ENCODE assay signal across 15 cellular contexts in the genomic region with DNA sequence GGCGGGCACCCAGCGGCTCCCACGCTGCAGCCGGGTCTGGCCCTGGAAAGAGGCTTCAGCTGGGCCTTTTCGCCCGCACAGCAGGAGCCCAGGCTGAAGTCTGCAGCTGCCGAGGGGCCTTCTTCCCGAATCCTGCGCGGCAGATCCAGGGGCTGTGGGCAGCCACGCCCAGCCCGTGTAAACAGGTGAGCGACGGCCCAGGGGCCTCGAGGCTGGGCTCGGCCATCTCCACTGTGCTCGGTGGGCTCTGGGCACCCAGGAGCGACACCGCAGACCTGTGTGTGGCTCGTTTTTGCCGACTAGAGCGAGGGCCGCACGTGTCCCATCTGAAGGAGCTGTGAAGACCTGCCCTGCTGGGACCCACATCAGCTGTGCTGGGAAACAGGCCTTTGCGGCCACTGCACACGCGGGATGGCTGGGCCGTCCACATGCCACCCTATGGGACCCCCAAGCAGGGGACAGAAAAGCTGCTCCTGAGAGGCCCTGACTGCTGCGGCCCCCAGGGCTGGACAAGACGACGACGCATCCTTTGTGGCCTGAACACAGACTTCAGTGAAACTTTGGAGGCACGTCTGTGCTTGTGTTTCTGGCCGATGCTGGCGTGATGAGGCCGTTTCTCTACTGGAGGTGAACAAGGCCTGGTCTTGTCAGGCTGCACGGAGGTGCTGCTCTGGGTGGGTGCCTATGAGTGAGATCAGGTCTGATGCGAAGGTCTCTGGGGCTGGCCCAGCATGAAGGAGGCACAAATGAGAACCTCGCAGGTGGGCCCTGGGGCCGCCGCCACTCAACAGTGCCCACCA.
"Had no signal": no experiment of that assay in that cellular context is flagged by ENCODE, and none has a peak within 500 bp of the region (broad histone marks: within the 10 kb centered on the region; RNA-seq: fewer than 3 reads in every experiment).

No MANE protein-coding gene starts in this region.

- H3K9me3 Mint-ChIP-seq: activated CD4-positive, alpha-beta memory T cell treated with anti-CD3 and anti-CD28 coated beads for 36 hours; activated naive CD4-positive, alpha-beta T cell treated with anti-CD3 and anti-CD28 coated beads, Interleukin-2, amount 10 ng/mL, durations not matched to agents 7 days and 5 days; activated naive CD8-positive, alpha-beta T cell treated with anti-CD3 and anti-CD28 coated beads, Interleukin-2, amount 50 U/mL, for 24 hours; central memory CD8-positive, alpha-beta T cell had no signal

- DNase-seq: NCI-H1105, NCI-H446, NCI-H774, T1000 had no signal

- H3K27ac ChIP-seq: KMS-11, SJCRH30, SK-N-MC had no signal

- H3K36me3 ChIP-seq: SJCRH30 had no signal

- H3K9me3 ChIP-seq: SJCRH30 had no signal

- H3K4me3 ChIP-seq: SJCRH30, SK-N-MC had no signal

- H3K36me3 Mint-ChIP-seq: activated CD4-positive, alpha-beta memory T cell treated with anti-CD3 and anti-CD28 coated beads for 36 hours; activated naive CD4-positive, alpha-beta T cell treated with anti-CD3 and anti-CD28 coated beads, Interleukin-2, amount 10 ng/mL, durations not matched to agents 7 days and 5 days; activated naive CD8-positive, alpha-beta T cell; brain had no signal

- ATAC-seq: activated CD4-positive, CD25-positive, alpha-beta regulatory T cell treated with anti-CD3 and anti-CD28 coated beads, Interleukin-2, amount 50 U/mL, for 24 hours had no signal

- H3K4me3 Mint-ChIP-seq: activated CD4-positive, alpha-beta memory T cell treated with anti-CD3 and anti-CD28 coated beads for 36 hours; activated CD4-positive, alpha-beta T cell treated with anti-CD3 and anti-CD28 coated beads for 36 hours; activated naive CD4-positive, alpha-beta T cell treated with anti-CD3 and anti-CD28 coated beads, Interleukin-2, amount 10 ng/mL, durations not matched to agents 7 days and 5 days; activated naive CD8-positive, alpha-beta T cell; activated naive CD8-positive, alpha-beta T cell treated with anti-CD3 and anti-CD28 coated beads, Interleukin-2, amount 50 U/mL, for 24 hours; brain; central memory CD8-positive, alpha-beta T cell had no signal

- H3K9ac ChIP-seq: KMS-11 had no signal

- H3K27me3 Mint-ChIP-seq: activated CD4-positive, alpha-beta memory T cell treated with anti-CD3 and anti-CD28 coated beads for 36 hours; activated CD4-positive, alpha-beta T cell treated with anti-CD3 and anti-CD28 coated beads for 36 hours; activated naive CD4-positive, alpha-beta T cell treated with anti-CD3 and anti-CD28 coated beads, Interleukin-2, amount 10 ng/mL, durations not matched to agents 7 days and 5 days; activated naive CD8-positive, alpha-beta T cell; activated naive CD8-positive, alpha-beta T cell treated with anti-CD3 and anti-CD28 coated beads, Interleukin-2, amount 50 U/mL, for 24 hours; brain; central memory CD8-positive, alpha-beta T cell had no signal

- H3K27ac Mint-ChIP-seq: activated CD4-positive, alpha-beta memory T cell treated with anti-CD3 and anti-CD28 coated beads for 36 hours; activated CD4-positive, alpha-beta T cell treated with anti-CD3 and anti-CD28 coated beads for 36 hours; activated naive CD4-positive, alpha-beta T cell treated with anti-CD3 and anti-CD28 coated beads, Interleukin-2, amount 10 ng/mL, durations not matched to agents 7 days and 5 days; activated naive CD8-positive, alpha-beta T cell; activated naive CD8-positive, alpha-beta T cell treated with anti-CD3 and anti-CD28 coated beads, Interleukin-2, amount 50 U/mL, for 24 hours; brain had no signal

- H3K4me1 ChIP-seq: SJCRH30 had no signal

- H3K27me3 ChIP-seq: SJCRH30 had no signal

- H3K4me2 ChIP-seq: KMS-11 had no signal
